ENCODE assay signal across 8 cellular contexts in genomic region chr17:5110816-5111215, GRCh38. TPM values are rescaled to one million over a fixed set of nuclear protein-coding genes. Genes with fewer than 3 reads are reported as not detected.
A peak's percentile ranks its signal among the peaks of the same experiment; 100 is the strongest.
DNase-seq lines count a peak whose midpoint lies in the region; ATAC-seq and TF ChIP-seq lines count a peak whose summit lies in the region.

No MANE protein-coding gene starts in this region.

- peaks cover 12% of the 10 kb centered on the region in 2 donors for H3K4me1 ChIP-seq in thoracic aorta (ENCODE audit: control insufficient read depth in 1 of 2, low read depth in 2 of 2)

- ATAC-seq in thoracic aorta (ENCODE audit: insufficient number of reproducible peaks, low FRiP score, low read depth): no peak

- H3K4me1 Mint-ChIP-seq in activated CD4-positive, alpha-beta T cell treated with anti-CD3 and anti-CD28 coated beads, Interleukin-2, amount 10 ng/mL, durations not matched to agents 7 days and 5 days: peaks cover 23% of the 10 kb centered on the region

- H3K4me3 Mint-ChIP-seq in activated CD4-positive, alpha-beta T cell treated with anti-CD3 and anti-CD28 coated beads, Interleukin-2, amount 10 ng/mL, durations not matched to agents 7 days and 5 days: peak overlapping the region; percentile 76

- no peaks in the 10 kb centered on the region for H3K9me3 ChIP-seq in WERI-Rb-1 (ENCODE audit: severe bottlenecking)
- peaks cover 5% of the 10 kb centered on the region for H3K9me3 ChIP-seq in thoracic aorta

- H3K36me3 Mint-ChIP-seq in activated CD4-positive, alpha-beta T cell treated with anti-CD3 and anti-CD28 coated beads, Interleukin-2, amount 10 ng/mL, durations not matched to agents 7 days and 5 days (ENCODE audit: low read depth): peaks cover 71% of the 10 kb centered on the region

- CTCF ChIA-PET in activated CD4-positive, alpha-beta T cell treated with anti-CD3 and anti-CD28 coated beads, Interleukin-2, amount 10 ng/mL, durations not matched to agents 7 days and 5 days (lab: Charles Lee): interaction anchor here (0.8 to 1.2 kb wide), 3 partner anchors 8 to 81 kb away, joined by 3 to 8 read pairs (median 4); partner anchors contain the start of gene ZNF594

- no peaks in the 10 kb centered on the region for H3K27me3 ChIP-seq in WERI-Rb-1 (ENCODE audit: insufficient read depth, low read depth, severe bottlenecking)
- no peaks in the 10 kb centered on the region for H3K27me3 ChIP-seq in thoracic aorta (replicated peaks; ENCODE audit: insufficient read depth)

- H3K27ac Mint-ChIP-seq in activated CD4-positive, alpha-beta T cell treated with anti-CD3 and anti-CD28 coated beads, Interleukin-2, amount 10 ng/mL, durations not matched to agents 7 days and 5 days: peak overlapping the region; percentile 71

- DNase-seq in activated CD4-positive, alpha-beta T cell treated with anti-CD3 and anti-CD28 coated beads, Interleukin-2, amount 10 ng/mL, durations not matched to agents 7 days and 5 days: no peak
- DNase-seq in activated CD4-positive, alpha-beta T cell treated with anti-CD3 and anti-CD28 coated beads for 4 hours: no peak
- DNase-seq in WERI-Rb-1 (no peak), thoracic aorta (ENCODE audit: low spot score) (no peak), Ammon's horn (ENCODE audit: low spot score) (no peak), NCI-H526 treated with DMSO at 0.1 percent for 48 hours (lab: John Stamatoyannopoulos, UW) (no peak), pons (ENCODE audit: low spot score) (no peak)

- peaks cover 28% of the 10 kb centered on the region for H3K9me3 Mint-ChIP-seq in activated CD4-positive, alpha-beta T cell treated with anti-CD3 and anti-CD28 coated beads, Interleukin-2, amount 10 ng/mL, durations not matched to agents 7 days and 5 days

- H3K27ac ChIP-seq in WERI-Rb-1 (peak overlapping the region; percentile 94), thoracic aorta (no peak overlapping the region)

- TF ChIP-seq CTCF in WERI-Rb-1 (IDR thresholded peaks at IDR 0.05; ENCODE audit: low read depth, low read length) (0 out of 2 replicates have a peak, but pooled peaks have one; percentile 0), thoracic aorta (IDR thresholded peaks at IDR 0.05) (no peak)

- POLR2A ChIA-PET in activated CD4-positive, alpha-beta T cell treated with anti-CD3 and anti-CD28 coated beads, Interleukin-2, amount 10 ng/mL, durations not matched to agents 7 days and 5 days (lab: Charles Lee): no interaction called here

- H3K36me3 ChIP-seq in WERI-Rb-1: peaks cover 58% of the 10 kb centered on the region
- peaks cover 26% of the 10 kb centered on the region for H3K36me3 ChIP-seq in thoracic aorta

- H3K4me3 ChIP-seq in WERI-Rb-1 (ENCODE audit: low read depth, low read length) (peak overlapping the region; percentile 89), iPS-11a (ENCODE audit: low read depth, low read length) (peak overlapping the region; percentile 90), thoracic aorta (peak overlapping the region; percentile 92)

- peaks cover 9% of the 10 kb centered on the region for H3K27me3 Mint-ChIP-seq in activated CD4-positive, alpha-beta T cell treated with anti-CD3 and anti-CD28 coated beads, Interleukin-2, amount 10 ng/mL, durations not matched to agents 7 days and 5 days

RNA-seq across cellular contexts. Expression of gene ZNF232, which starts 0.9 kb away (rescaled TPM):
- total RNA-seq in activated CD4-positive, alpha-beta T cell treated with anti-CD3 and anti-CD28 coated beads, Interleukin-2, amount 10 ng/mL, durations not matched to agents 7 days and 5 days: 10 to 100 TPM in 1 of 2 experiments, 1 to 10 TPM in 1; 9.3 to 12.0 TPM
- 1 to 10 TPM; 6.7 to 7.2 TPM for total RNA-seq in thoracic aorta

RNA-seq across cellular contexts. Expression of gene USP6, which starts 5.0 kb away (rescaled TPM):
- under 1 TPM; 0.05 to 0.06 TPM for total RNA-seq in activated CD4-positive, alpha-beta T cell treated with anti-CD3 and anti-CD28 coated beads, Interleukin-2, amount 10 ng/mL, durations not matched to agents 7 days and 5 days
- 1 to 10 TPM in 1 of 2 donors, not detected in 1; 2.0 TPM for total RNA-seq in thoracic aorta

RNA-seq across cellular contexts. Expression of gene ZFP3, which starts 32.5 kb away (rescaled TPM):
- total RNA-seq in activated CD4-positive, alpha-beta T cell treated with anti-CD3 and anti-CD28 coated beads, Interleukin-2, amount 10 ng/mL, durations not matched to agents 7 days and 5 days: 1 to 10 TPM; 6.5 to 7.5 TPM
- total RNA-seq in thoracic aorta: 1 to 10 TPM; 3.2 to 6.6 TPM
